In the genomic region with DNA sequence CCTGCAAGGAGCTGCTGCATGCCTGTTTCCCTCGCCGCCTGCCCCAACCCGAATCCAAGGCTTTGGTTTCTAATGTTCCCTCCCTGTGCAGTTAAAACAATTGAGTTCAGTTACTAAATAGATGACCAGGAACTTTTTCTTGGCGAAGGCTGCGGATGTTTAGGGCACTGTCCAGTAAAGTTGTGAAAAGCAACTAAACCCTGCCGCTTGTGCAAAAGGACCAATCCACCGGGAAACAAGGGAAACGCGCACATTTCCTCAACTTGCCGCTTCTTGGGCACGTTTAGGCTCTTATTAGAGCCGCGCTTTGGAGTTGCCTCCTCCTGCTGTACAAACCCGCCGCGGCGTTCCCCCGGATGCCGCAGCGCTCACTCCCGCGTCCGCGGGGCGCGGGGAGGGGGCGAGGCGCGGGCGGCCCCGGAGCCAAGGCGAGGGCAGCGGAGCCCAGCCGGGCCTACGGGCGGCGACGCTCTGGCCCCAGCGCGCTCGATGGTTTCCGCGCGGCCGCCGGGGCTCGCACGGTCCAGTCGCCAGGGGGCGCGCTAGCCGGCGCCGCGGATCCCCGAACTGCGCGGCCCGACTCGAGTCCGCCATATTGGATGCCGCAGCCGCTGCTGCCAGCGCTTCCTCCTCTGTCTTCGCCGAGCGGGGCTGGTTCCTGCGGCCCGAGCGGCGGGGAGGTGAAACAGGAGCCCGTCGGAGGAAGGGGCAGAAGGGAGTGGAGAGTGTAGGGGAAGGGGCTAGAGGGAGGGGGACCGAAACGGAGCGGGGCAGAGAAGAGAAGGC, we compare ENCODE assay signal across 1 cellular context.
A peak's percentile ranks its signal among the peaks of the same experiment; 100 is the strongest.
TF ChIP-seq lines count a peak whose summit lies in the region.

A gene with protein sequence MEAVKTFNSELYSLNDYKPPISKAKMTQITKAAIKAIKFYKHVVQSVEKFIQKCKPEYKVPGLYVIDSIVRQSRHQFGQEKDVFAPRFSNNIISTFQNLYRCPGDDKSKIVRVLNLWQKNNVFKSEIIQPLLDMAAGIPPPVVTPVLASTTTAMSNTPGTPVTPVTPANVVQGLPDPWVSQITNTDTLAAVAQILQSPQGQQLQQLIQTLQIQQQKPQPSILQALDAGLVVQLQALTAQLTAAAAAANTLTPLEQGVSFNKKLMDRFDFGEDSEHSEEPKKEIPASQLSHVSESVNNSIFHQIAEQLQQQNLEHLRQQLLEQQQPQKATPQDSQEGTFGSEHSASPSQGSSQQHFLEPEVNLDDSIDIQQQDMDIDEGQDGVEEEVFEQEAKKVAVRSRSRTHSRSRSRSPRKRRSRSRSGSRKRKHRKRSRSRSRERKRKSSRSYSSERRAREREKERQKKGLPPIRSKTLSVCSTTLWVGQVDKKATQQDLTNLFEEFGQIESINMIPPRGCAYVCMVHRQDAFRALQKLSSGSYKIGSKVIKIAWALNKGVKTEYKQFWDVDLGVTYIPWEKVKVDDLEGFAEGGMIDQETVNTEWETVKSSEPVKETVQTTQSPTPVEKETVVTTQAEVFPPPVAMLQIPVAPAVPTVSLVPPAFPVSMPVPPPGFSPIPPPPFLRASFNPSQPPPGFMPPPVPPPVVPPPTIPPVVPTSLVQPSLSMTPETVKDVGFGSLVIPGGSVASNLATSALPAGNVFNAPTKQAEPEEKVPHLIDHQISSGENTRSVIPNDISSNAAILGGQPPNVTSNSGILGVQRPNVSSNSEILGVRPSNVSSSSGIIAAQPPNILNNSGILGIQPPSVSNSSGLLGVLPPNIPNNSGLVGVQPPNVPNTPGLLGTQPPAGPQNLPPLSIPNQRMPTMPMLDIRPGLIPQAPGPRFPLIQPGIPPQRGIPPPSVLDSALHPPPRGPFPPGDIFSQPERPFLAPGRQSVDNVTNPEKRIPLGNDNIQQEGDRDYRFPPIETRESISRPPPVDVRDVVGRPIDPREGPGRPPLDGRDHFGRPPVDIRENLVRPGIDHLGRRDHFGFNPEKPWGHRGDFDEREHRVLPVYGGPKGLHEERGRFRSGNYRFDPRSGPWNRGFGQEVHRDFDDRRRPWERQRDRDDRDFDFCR (N-terminal part only) (plus strand): TSS at position 593 of the 786 bp plus-strand sequence. CDS start 485 bp downstream, outside the sequence.

TF ChIP-seq in HepG2, 621 proteins besides CTCF, POLR2A, EP300 and RAD21 (continued from another document and continues in another):
- TF ChIP-seq, protein P1, sequence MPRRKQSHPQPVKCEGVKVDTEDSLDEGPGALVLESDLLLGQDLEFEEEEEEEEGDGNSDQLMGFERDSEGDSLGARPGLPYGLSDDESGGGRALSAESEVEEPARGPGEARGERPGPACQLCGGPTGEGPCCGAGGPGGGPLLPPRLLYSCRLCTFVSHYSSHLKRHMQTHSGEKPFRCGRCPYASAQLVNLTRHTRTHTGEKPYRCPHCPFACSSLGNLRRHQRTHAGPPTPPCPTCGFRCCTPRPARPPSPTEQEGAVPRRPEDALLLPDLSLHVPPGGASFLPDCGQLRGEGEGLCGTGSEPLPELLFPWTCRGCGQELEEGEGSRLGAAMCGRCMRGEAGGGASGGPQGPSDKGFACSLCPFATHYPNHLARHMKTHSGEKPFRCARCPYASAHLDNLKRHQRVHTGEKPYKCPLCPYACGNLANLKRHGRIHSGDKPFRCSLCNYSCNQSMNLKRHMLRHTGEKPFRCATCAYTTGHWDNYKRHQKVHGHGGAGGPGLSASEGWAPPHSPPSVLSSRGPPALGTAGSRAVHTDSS (CRISPR knock-in tag; conservative IDR thresholded peaks at IDR 0.05) = no peak
- no peak for TF ChIP-seq ZNF749 (CRISPR knock-in tag; IDR thresholded peaks at IDR 0.05; ENCODE audit: borderline replicate concordance)
- no peak; the same call in none of the 2 replicates for TF ChIP-seq ISL2 (CRISPR knock-in tag; IDR thresholded peaks at IDR 0.05)
- no peak for TF ChIP-seq ATF3 (CRISPR knock-in tag; IDR thresholded peaks at IDR 0.05)
- TF ChIP-seq JUNB (CRISPR knock-in tag; IDR thresholded peaks at IDR 0.05; ENCODE audit: borderline replicate concordance) = no peak
- TF ChIP-seq ZFP1 (CRISPR knock-in tag; IDR thresholded peaks at IDR 0.05) = no peak
- TF ChIP-seq ZNF33B (CRISPR knock-in tag; IDR thresholded peaks at IDR 0.05) = no peak; the same call in 1 of the 2 replicates
- no peak for TF ChIP-seq ZSCAN25 (CRISPR knock-in tag; IDR thresholded peaks at IDR 0.05)
- peak; percentile 75 for TF ChIP-seq REPIN1 (CRISPR knock-in tag; IDR thresholded peaks at IDR 0.05; ENCODE audit: borderline replicate concordance, low read depth)
- TF ChIP-seq, protein P2, sequence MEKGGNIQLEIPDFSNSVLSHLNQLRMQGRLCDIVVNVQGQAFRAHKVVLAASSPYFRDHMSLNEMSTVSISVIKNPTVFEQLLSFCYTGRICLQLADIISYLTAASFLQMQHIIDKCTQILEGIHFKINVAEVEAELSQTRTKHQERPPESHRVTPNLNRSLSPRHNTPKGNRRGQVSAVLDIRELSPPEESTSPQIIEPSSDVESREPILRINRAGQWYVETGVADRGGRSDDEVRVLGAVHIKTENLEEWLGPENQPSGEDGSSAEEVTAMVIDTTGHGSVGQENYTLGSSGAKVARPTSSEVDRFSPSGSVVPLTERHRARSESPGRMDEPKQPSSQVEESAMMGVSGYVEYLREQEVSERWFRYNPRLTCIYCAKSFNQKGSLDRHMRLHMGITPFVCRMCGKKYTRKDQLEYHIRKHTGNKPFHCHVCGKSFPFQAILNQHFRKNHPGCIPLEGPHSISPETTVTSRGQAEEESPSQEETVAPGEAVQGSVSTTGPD (CRISPR knock-in tag; IDR thresholded peaks at IDR 0.05) = no peak
- peak; percentile 43; the same call in 1 of the 2 replicates for TF ChIP-seq FOXK1 (CRISPR knock-in tag; IDR thresholded peaks at IDR 0.05; ENCODE audit: borderline replicate concordance, low read depth)
- TF ChIP-seq, protein P3, sequence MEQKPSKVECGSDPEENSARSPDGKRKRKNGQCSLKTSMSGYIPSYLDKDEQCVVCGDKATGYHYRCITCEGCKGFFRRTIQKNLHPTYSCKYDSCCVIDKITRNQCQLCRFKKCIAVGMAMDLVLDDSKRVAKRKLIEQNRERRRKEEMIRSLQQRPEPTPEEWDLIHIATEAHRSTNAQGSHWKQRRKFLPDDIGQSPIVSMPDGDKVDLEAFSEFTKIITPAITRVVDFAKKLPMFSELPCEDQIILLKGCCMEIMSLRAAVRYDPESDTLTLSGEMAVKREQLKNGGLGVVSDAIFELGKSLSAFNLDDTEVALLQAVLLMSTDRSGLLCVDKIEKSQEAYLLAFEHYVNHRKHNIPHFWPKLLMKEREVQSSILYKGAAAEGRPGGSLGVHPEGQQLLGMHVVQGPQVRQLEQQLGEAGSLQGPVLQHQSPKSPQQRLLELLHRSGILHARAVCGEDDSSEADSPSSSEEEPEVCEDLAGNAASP (CRISPR knock-in tag; IDR thresholded peaks at IDR 0.05; ENCODE audit: borderline replicate concordance) = no peak; the same call in 1 of the 2 replicates
- TF ChIP-seq KDM2A (CRISPR knock-in tag; IDR thresholded peaks at IDR 0.05; ENCODE audit: borderline replicate concordance, low read depth) = peak; percentile 92
- no peak for TF ChIP-seq ATRX (CRISPR knock-in tag; IDR thresholded peaks at IDR 0.05; ENCODE audit: borderline replicate concordance)
- TF ChIP-seq ZNF224 (CRISPR knock-in tag; IDR thresholded peaks at IDR 0.05) = no peak
- TF ChIP-seq RXRB (CRISPR knock-in tag; IDR thresholded peaks at IDR 0.05; ENCODE audit: borderline replicate concordance) = no peak
- TF ChIP-seq, protein P4, sequence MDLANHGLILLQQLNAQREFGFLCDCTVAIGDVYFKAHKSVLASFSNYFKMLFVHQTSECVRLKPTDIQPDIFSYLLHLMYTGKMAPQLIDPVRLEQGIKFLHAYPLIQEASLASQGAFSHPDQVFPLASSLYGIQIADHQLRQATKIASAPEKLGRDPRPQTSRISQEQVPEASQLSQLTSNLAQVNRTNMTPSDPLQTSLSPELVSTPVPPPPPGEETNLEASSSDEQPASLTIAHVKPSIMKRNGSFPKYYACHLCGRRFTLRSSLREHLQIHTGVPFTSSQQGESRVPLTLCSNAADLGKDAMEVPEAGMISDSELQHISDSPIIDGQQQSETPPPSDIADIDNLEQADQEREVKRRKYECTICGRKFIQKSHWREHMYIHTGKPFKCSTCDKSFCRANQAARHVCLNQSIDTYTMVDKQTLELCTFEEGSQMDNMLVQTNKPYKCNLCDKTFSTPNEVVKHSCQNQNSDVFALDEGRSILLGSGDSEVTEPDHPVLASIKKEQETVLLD (CRISPR knock-in tag; IDR thresholded peaks at IDR 0.05; ENCODE audit: low read depth) = peak; percentile 98
- no peak for TF ChIP-seq GLMP (CRISPR knock-in tag; IDR thresholded peaks at IDR 0.05; ENCODE audit: borderline replicate concordance)
- TF ChIP-seq SNRNP70 (IDR thresholded peaks at IDR 0.05; ENCODE audit: low read depth, low read length) = no peak
- no peak for TF ChIP-seq ZFP37 (CRISPR knock-in tag; IDR thresholded peaks at IDR 0.05; ENCODE audit: borderline replicate concordance)
- TF ChIP-seq ZNF460 (CRISPR knock-in tag; IDR thresholded peaks at IDR 0.05; ENCODE audit: borderline replicate concordance) = 0 out of 2 replicates have a peak, but pooled peaks have one; percentile 31
- peak; percentile 28 for TF ChIP-seq U2AF1 (optimal IDR thresholded peaks at IDR 0.05; ENCODE audit: low read depth, low read length)
- TF ChIP-seq, protein P5, sequence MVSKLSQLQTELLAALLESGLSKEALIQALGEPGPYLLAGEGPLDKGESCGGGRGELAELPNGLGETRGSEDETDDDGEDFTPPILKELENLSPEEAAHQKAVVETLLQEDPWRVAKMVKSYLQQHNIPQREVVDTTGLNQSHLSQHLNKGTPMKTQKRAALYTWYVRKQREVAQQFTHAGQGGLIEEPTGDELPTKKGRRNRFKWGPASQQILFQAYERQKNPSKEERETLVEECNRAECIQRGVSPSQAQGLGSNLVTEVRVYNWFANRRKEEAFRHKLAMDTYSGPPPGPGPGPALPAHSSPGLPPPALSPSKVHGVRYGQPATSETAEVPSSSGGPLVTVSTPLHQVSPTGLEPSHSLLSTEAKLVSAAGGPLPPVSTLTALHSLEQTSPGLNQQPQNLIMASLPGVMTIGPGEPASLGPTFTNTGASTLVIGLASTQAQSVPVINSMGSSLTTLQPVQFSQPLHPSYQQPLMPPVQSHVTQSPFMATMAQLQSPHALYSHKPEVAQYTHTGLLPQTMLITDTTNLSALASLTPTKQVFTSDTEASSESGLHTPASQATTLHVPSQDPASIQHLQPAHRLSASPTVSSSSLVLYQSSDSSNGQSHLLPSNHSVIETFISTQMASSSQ (IDR thresholded peaks at IDR 0.05; ENCODE audit: low read depth) = no peak
- TF ChIP-seq, protein P5 (CRISPR knock-in tag; IDR thresholded peaks at IDR 0.05; ENCODE audit: borderline replicate concordance) = no peak
- TF ChIP-seq AKAP8 (CRISPR knock-in tag; IDR thresholded peaks at IDR 0.05) = peak; percentile 94
- TF ChIP-seq ZNF709 (CRISPR knock-in tag; IDR thresholded peaks at IDR 0.05) = no peak
- TF ChIP-seq, protein P6, sequence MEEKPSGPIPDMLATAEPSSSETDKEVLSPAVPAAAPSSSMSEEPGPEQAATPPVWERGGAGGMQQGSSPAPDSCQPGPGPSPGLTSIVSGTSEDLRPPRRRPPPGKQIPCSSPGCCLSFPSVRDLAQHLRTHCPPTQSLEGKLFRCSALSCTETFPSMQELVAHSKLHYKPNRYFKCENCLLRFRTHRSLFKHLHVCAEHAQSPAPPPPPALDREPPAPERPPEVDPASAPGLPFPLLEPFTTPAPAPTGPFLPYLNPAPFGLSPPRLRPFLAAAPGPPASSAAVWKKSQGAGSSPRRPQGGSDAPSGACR (CRISPR knock-in tag; IDR thresholded peaks at IDR 0.05) = 0 out of 2 replicates have a peak, but pooled peaks have one; percentile 76
- TF ChIP-seq, protein P7, sequence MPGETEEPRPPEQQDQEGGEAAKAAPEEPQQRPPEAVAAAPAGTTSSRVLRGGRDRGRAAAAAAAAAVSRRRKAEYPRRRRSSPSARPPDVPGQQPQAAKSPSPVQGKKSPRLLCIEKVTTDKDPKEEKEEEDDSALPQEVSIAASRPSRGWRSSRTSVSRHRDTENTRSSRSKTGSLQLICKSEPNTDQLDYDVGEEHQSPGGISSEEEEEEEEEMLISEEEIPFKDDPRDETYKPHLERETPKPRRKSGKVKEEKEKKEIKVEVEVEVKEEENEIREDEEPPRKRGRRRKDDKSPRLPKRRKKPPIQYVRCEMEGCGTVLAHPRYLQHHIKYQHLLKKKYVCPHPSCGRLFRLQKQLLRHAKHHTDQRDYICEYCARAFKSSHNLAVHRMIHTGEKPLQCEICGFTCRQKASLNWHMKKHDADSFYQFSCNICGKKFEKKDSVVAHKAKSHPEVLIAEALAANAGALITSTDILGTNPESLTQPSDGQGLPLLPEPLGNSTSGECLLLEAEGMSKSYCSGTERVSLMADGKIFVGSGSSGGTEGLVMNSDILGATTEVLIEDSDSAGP (CRISPR knock-in tag; IDR thresholded peaks at IDR 0.05; ENCODE audit: borderline replicate concordance) = no peak
- no peak for TF ChIP-seq ZNF263 (CRISPR knock-in tag; IDR thresholded peaks at IDR 0.05)
- no peak for TF ChIP-seq FIP1L1 (IDR thresholded peaks at IDR 0.05; ENCODE audit: borderline replicate concordance, insufficient read depth, low read depth, low read length)
- peak; percentile 53; the same call in 1 of the 2 replicates for TF ChIP-seq MAF1 (CRISPR knock-in tag; IDR thresholded peaks at IDR 0.05; ENCODE audit: borderline replicate concordance)
- TF ChIP-seq MIER3 (CRISPR knock-in tag; IDR thresholded peaks at IDR 0.05; ENCODE audit: borderline replicate concordance) = 0 out of 2 replicates have a peak, but pooled peaks have one; percentile 29
- TF ChIP-seq MATR3 (CRISPR knock-in tag; IDR thresholded peaks at IDR 0.05) = no peak
